8 cellular contexts compared by ENCODE assay signal in genomic region chr21:17611414-17612022, GRCh38. TPM values are rescaled to one million over a fixed set of nuclear protein-coding genes. Genes with fewer than 3 reads are reported as not detected.
A peak's percentile ranks its signal among the peaks of the same experiment; 100 is the strongest.
DNase-seq lines count a peak whose midpoint lies in the region; ATAC-seq and TF ChIP-seq lines count a peak whose summit lies in the region.

No MANE protein-coding gene starts in this region.

- H3K27me3 ChIP-seq in KMS-11 (ENCODE audit: insufficient read depth, low read depth) = no peaks in the 10 kb centered on the region
- no peaks in the 10 kb centered on the region for H3K27me3 ChIP-seq in SK-N-SH (ENCODE audit: insufficient read depth)
- no peaks in the 10 kb centered on the region for H3K27me3 ChIP-seq in ovary
- H3K27me3 ChIP-seq in thymus (ENCODE audit: control insufficient read depth, insufficient read depth) = no peaks in the 10 kb centered on the region

- peaks cover 17% of the 10 kb centered on the region; the same call in 1 of the 2 replicates for H4K20me1 ChIP-seq in KMS-11 (ENCODE audit: insufficient read depth)
- H4K20me1 ChIP-seq in SK-N-SH (ENCODE audit: insufficient read depth) = no peaks in the 10 kb centered on the region

- H3K4me2 ChIP-seq in KMS-11 (peak overlapping the region; percentile 96), SK-N-SH (peak overlapping the region; percentile 85)

- H3K4me3 ChIP-seq in KMS-11 (IDR thresholded peaks at IDR 0.05; ENCODE audit: insufficient read depth, low read depth, low read length) (peak overlapping the region; percentile 28), SK-N-SH (ENCODE audit: low read depth in 2 of 2, low read length in 1 of 2) (peak overlapping the region; percentile 91), ovary (peak overlapping the region; percentile 98), thymus (ENCODE audit: low read length) (peak overlapping the region; percentile 94)

- H3K36me3 ChIP-seq in KMS-11 (ENCODE audit: insufficient read depth) = no peaks in the 10 kb centered on the region; the same call in 1 of the 2 replicates
- H3K36me3 ChIP-seq in SK-N-SH (replicated peaks in 1 of 2; ENCODE audit: control insufficient read depth in 1 of 2, insufficient read depth in 2 of 2, low read length in 1 of 2) = peaks cover 5 to 10% of the 10 kb centered on the region in 2 experiments
- H3K36me3 ChIP-seq in ovary = no peaks in the 10 kb centered on the region
- H3K36me3 ChIP-seq in thymus (ENCODE audit: control insufficient read depth, insufficient read depth) = peaks cover 4% of the 10 kb centered on the region

- TF ChIP-seq RAD21 in SK-N-SH (IDR thresholded peaks at IDR 0.05; ENCODE audit: low read length) = no peak

- H3K27ac Mint-ChIP-seq in activated naive CD4-positive, alpha-beta T cell treated with anti-CD3 and anti-CD28 coated beads, Interleukin-2, amount 50 U/mL, for 72 hours = peak overlapping the region; percentile 89 to 96

- H3F3A ChIP-seq in SK-N-SH (replicated peaks; ENCODE audit: insufficient read depth) = peaks cover 16% of the 10 kb centered on the region

- POLR2A ChIA-PET in SK-N-SH (lab: Yijun Ruan, JAX) = no interaction called here

- TF ChIP-seq CTCF in KMS-11 (conservative IDR thresholded peaks at IDR 0.05; ENCODE audit: low read depth, low read length) (no peak), SK-N-SH (IDR thresholded peaks at IDR 0.05) (no peak), ovary (IDR thresholded peaks at IDR 0.05) (peak in 2 of 3 donors; percentile 31 to 47)

- no peak for TF ChIP-seq POLR2A in ovary (IDR thresholded peaks at IDR 0.05)

- H3K27ac ChIP-seq in KMS-11 (peak overlapping the region; percentile 70), SK-N-SH (ENCODE audit: low read depth in 2 of 2, low read length in 1 of 2) (peak overlapping the region; percentile 62 to 81), ovary (peak overlapping the region; percentile 82 to 84), thymus (ENCODE audit: low read depth) (peak overlapping the region; percentile 86)

- DNase-seq in ELR (ENCODE audit: low read depth) (peak; percentile 92), SK-N-SH (peak; percentile 70), Right ventricle myocardium inferior (ENCODE audit: missing footprints) (peak; percentile 92), ovary (peak; percentile 75 to 89 (median 84))
- DNase-seq in activated naive CD4-positive, alpha-beta T cell treated with anti-CD3 and anti-CD28 coated beads, Interleukin-2, amount 50 U/mL, for 72 hours (ENCODE audit: low spot score in 2 of 2) = peak; percentile 68 to 81

- WGBS in SK-N-SH (ENCODE audit: low lambda C conversion rate) = under 1% methylated on average over 23 of the region's 26 CpGs
- 0 to 1% (median 1%) methylated on average over 26 of the region's 26 CpGs for WGBS in ovary, 3 donors
- whole genome bisulfite sequencing in thymus = under 1% methylated on average over 26 of the region's 26 CpGs

- no peaks in the 10 kb centered on the region for H3K9me3 Mint-ChIP-seq in activated naive CD4-positive, alpha-beta T cell treated with anti-CD3 and anti-CD28 coated beads, Interleukin-2, amount 50 U/mL, for 72 hours

- peak overlapping the region; percentile 93 for H3K9ac ChIP-seq in KMS-11
- H3K9ac ChIP-seq in SK-N-SH = peak overlapping the region; percentile 89

- CTCF ChIA-PET in SK-N-SH (lab: Yijun Ruan, JAX) = interaction anchor here (1.1 to 1.9 kb wide), 4 partner anchors 25 to 225 kb away, joined by 3 to 8 read pairs (median 3); no protein-coding TSS in a partner anchor

- H3K4me1 ChIP-seq in KMS-11 (ENCODE audit: low read depth, poor library complexity, severe bottlenecking) (peaks cover 19% of the 10 kb centered on the region), SK-N-SH (ENCODE audit: control insufficient read depth in 1 of 2, insufficient read depth in 2 of 2, low read depth in 1 of 2, low read length in 1 of 2) (peaks cover 0 to 6% of the 10 kb centered on the region in 2 experiments; a peak in 3 of 4 replicates), ovary (ENCODE audit: insufficient read depth) (peaks cover 6% of the 10 kb centered on the region), thymus (ENCODE audit: control insufficient read depth, insufficient read depth, low read length) (peaks cover 7% of the 10 kb centered on the region)

- peaks cover 37 to 39% of the 10 kb centered on the region in 2 donors for H3K36me3 Mint-ChIP-seq in activated naive CD4-positive, alpha-beta T cell treated with anti-CD3 and anti-CD28 coated beads, Interleukin-2, amount 50 U/mL, for 72 hours

- peak overlapping the region; percentile 70 for H2AFZ ChIP-seq in KMS-11 (ENCODE audit: low read depth)
- H2AFZ ChIP-seq in SK-N-SH (ENCODE audit: low read depth) = peak overlapping the region; percentile 91

- TF ChIP-seq EP300 in SK-N-SH (IDR thresholded peaks at IDR 0.05; ENCODE audit: borderline replicate concordance in 1 of 2, low read depth in 1 of 2, low read length in 1 of 2) (no peak), ovary (IDR thresholded peaks at IDR 0.05) (no peak)

- intact Hi-C loops in Right ventricle myocardium inferior (cut with DNase I) (no loop called here), ovary (cut with DNase I) (no loop called here)

- ATAC-seq in GM21825 (IDR thresholded peaks at IDR 0.05; ENCODE audit: unreplicated experiment) (peak; percentile 56), Right ventricle myocardium inferior (peak; percentile 69)
- peak; percentile 73 to 74 for ATAC-seq in activated naive CD4-positive, alpha-beta T cell treated with anti-CD3 and anti-CD28 coated beads, Interleukin-2, amount 50 U/mL, for 72 hours

- no peaks in the 10 kb centered on the region for H3K9me3 ChIP-seq in SK-N-SH
- H3K9me3 ChIP-seq in ovary = no peaks in the 10 kb centered on the region
- H3K9me3 ChIP-seq in thymus (ENCODE audit: control insufficient read depth) = no peaks in the 10 kb centered on the region

- H3K9me2 ChIP-seq in SK-N-SH = no peaks in the 10 kb centered on the region

- H3K79me2 ChIP-seq in KMS-11 (ENCODE audit: insufficient read depth, low read depth) (peaks cover 57% of the 10 kb centered on the region), SK-N-SH (ENCODE audit: insufficient read depth) (peaks cover 57% of the 10 kb centered on the region)

TF ChIP-seq in SK-N-SH, 30 proteins besides CTCF, POLR2A, EP300 and RAD21:
- TF ChIP-seq TCF12 (IDR thresholded peaks at IDR 0.05) (0 out of 2 replicates have a peak, but pooled peaks have one; percentile 11), FOXM1 (IDR thresholded peaks at IDR 0.05; ENCODE audit: low read depth) (peak; percentile 69; the same call in 1 of the 2 replicates), YY1 (IDR thresholded peaks at IDR 0.05; ENCODE audit: low read depth) (peak; percentile 52; the same call in 1 of the 2 replicates), ELF1 (IDR thresholded peaks at IDR 0.05) (no peak), FOSL2 (IDR thresholded peaks at IDR 0.05; ENCODE audit: borderline replicate concordance, low read depth) (peak; percentile 42; the same call in 1 of the 2 replicates), TEAD4 (IDR thresholded peaks at IDR 0.05; ENCODE audit: borderline replicate concordance, insufficient read depth) (no peak), POLR2AphosphoS5 (IDR thresholded peaks at IDR 0.05; ENCODE audit: low read depth, low read length) (0 out of 2 replicates have a peak, but pooled peaks have one; percentile 22)

RNA-seq across cellular contexts. Expression of gene BTG3, which starts 1.2 kb away (rescaled TPM):
- polyA plus RNA-seq in SK-N-SH (2012; rRNA removed) (36.7 and 42.5 TPM in 2 replicates), ovary (10 to 100 TPM; 22.6 to 28.3 TPM), thymus (62.0 TPM)
- polyA plus RNA-seq in SK-N-SH (2012; cell fraction: cytosol; rRNA removed) = 49.9 and 54.6 TPM in 2 replicates
- polyA plus RNA-seq in SK-N-SH (2012; cell fraction: nucleus; rRNA removed) = 30.4 and 37.3 TPM in 2 replicates
- total RNA-seq in activated naive CD4-positive, alpha-beta T cell treated with anti-CD3 and anti-CD28 coated beads, Interleukin-2, amount 50 U/mL, for 72 hours = 10 to 100 TPM; 29.0 to 95.7 TPM
- total RNA-seq in Right ventricle myocardium inferior (4.9 TPM), ovary (100 to 1,000 TPM in 1 of 7 donors, 10 to 100 TPM in 6; 16.7 to 181 (median 24.5) TPM)

Comparison
In these comparisons a context has a peak if more than half of its experiments do, and no peak if none do; other contexts are left out.
1. Peak in every context shown above with its lines: DNase-seq, ATAC-seq, H3K4me3 ChIP-seq and H3K27ac ChIP-seq.
2. H3K4me3 ChIP-seq: peak in every context shown above with its lines; median percentile 98 in ovary; 94 in thymus; 91 in SK-N-SH; 28 in KMS-11.
3. CTCF ChIP-seq: peak in ovary (2 of 3); none in KMS-11 (single experiment) and SK-N-SH (single experiment).